Comparison of ENCODE assay signal across 1 cellular context in genomic region chr20:47357296-47358051, GRCh38.
TF ChIP-seq lines count a peak whose summit lies in the region.

No MANE protein-coding gene starts in this region.

TF ChIP-seq in HepG2, 621 proteins besides CTCF, POLR2A, EP300 and RAD21 (continued from another document and continues in another):
- no peak; the same call in none of the 2 replicates for TF ChIP-seq ZSCAN5A (CRISPR knock-in tag; IDR thresholded peaks at IDR 0.05; ENCODE audit: borderline replicate concordance)
- TF ChIP-seq KAT2B (IDR thresholded peaks at IDR 0.05; ENCODE audit: borderline replicate concordance, low read depth, low read length), result no peak
- peak; percentile 73; the same call in 1 of the 2 replicates for TF ChIP-seq LRRFIP1 (CRISPR knock-in tag; conservative IDR thresholded peaks at IDR 0.05)
- TF ChIP-seq SAP130 (CRISPR knock-in tag; IDR thresholded peaks at IDR 0.05; ENCODE audit: low read depth), result peak; percentile 100
- peak; percentile 100 for TF ChIP-seq REPIN1 (CRISPR knock-in tag; IDR thresholded peaks at IDR 0.05; ENCODE audit: borderline replicate concordance, low read depth)
- TF ChIP-seq SMC3 (IDR thresholded peaks at IDR 0.05; ENCODE audit: low read length), result peak; percentile 28; the same call in 1 of the 2 replicates
- TF ChIP-seq RNF219 (CRISPR knock-in tag; IDR thresholded peaks at IDR 0.05), result peak; percentile 98
- peak; percentile 63; the same call in 1 of the 2 replicates for TF ChIP-seq E2F5 (CRISPR knock-in tag; conservative IDR thresholded peaks at IDR 0.05)
- TF ChIP-seq MAFK (conservative IDR thresholded peaks at IDR 0.05 in 1 of 2, IDR thresholded peaks at IDR 0.05 in 1 of 2; ENCODE audit: low read length in 2 of 2), result no peak; a peak in 1 of 4 replicates
- TF ChIP-seq CSRNP2 (CRISPR knock-in tag; conservative IDR thresholded peaks at IDR 0.05; ENCODE audit: low read depth), result peak; percentile 87; the same call in 1 of the 2 replicates
- no peak; the same call in 1 of the 2 replicates for TF ChIP-seq ZNF713 (CRISPR knock-in tag; IDR thresholded peaks at IDR 0.05)
- TF ChIP-seq ZNF256 (CRISPR knock-in tag; conservative IDR thresholded peaks at IDR 0.05), result peak; percentile 98
- peak; percentile 98 for TF ChIP-seq DR1 (CRISPR knock-in tag; IDR thresholded peaks at IDR 0.05)
- TF ChIP-seq FOXA3 (CRISPR knock-in tag; IDR thresholded peaks at IDR 0.05), result peak; percentile 86; the same call in 1 of the 2 replicates
- peak; percentile 94 for TF ChIP-seq KMT2A (CRISPR knock-in tag; IDR thresholded peaks at IDR 0.05)
- no peak for TF ChIP-seq RFX1 (IDR thresholded peaks at IDR 0.05)
- TF ChIP-seq ATF5 (CRISPR knock-in tag; IDR thresholded peaks at IDR 0.05; ENCODE audit: low read depth), result peak; percentile 52
- peak; percentile 56; the same call in 1 of the 2 replicates for TF ChIP-seq ZNF558 (CRISPR knock-in tag; IDR thresholded peaks at IDR 0.05; ENCODE audit: borderline replicate concordance)
- 0 out of 2 replicates have a peak, but pooled peaks have one; percentile 6 for TF ChIP-seq SMARCC2 (IDR thresholded peaks at IDR 0.05)
- TF ChIP-seq TEAD2 (CRISPR knock-in tag; IDR thresholded peaks at IDR 0.05), result peak; percentile 94
- peak; percentile 95 for TF ChIP-seq ARID5B (CRISPR knock-in tag; IDR thresholded peaks at IDR 0.05)
- TF ChIP-seq ERF (CRISPR knock-in tag; IDR thresholded peaks at IDR 0.05), result peak; percentile 100
- peak; percentile 98; the same call in 1 of the 2 replicates for TF ChIP-seq DZIP1 (CRISPR knock-in tag; IDR thresholded peaks at IDR 0.05)
- peak; percentile 94 for TF ChIP-seq ZNF800 (CRISPR knock-in tag; IDR thresholded peaks at IDR 0.05)
- no peak for TF ChIP-seq BCLAF1 (IDR thresholded peaks at IDR 0.05)
- peak; percentile 73 for TF ChIP-seq NFYC (CRISPR knock-in tag; IDR thresholded peaks at IDR 0.05)
- no peak; the same call in 1 of the 2 replicates for TF ChIP-seq ZUFSP (CRISPR knock-in tag; IDR thresholded peaks at IDR 0.05; ENCODE audit: borderline replicate concordance)
